ENCODE assay signal across 17 cellular contexts in genomic region chr21:28675265-28676041, GRCh38.
DNase-seq lines count a peak whose midpoint lies in the region; ATAC-seq and TF ChIP-seq lines count a peak whose summit lies in the region.
"Had no signal": no experiment of that assay in that cellular context is flagged by ENCODE, and none has a peak within 500 bp of the region (broad histone marks: within the 10 kb centered on the region; RNA-seq: fewer than 3 reads in every experiment).

No MANE protein-coding gene starts in this region.

- H3K27ac ChIP-seq in RWPE1, result no peak overlapping the region

- peak; percentile 39 for DNase-seq in AG08395 (ENCODE audit: low spot score)
- DNase-seq in RWPE1 (ENCODE audit: low spot score), result peak; percentile 24
- DNase-seq in fibroblast of pulmonary artery (ENCODE audit: low read depth), result peak; percentile 33
- DNase-seq in myocyte (ENCODE audit: low read depth), result peak; percentile 52
- DNase-seq in ecto neural progenitor cell (ENCODE audit: low spot score), result no peak
- no peak for DNase-seq in activated T-cell treated with anti-CD3 and anti-CD28 coated beads, Interleukin-2, amount 50 U/mL, for 1 hour
- no peak for DNase-seq in activated T-cell treated with anti-CD3 and anti-CD28 coated beads, Interleukin-2, amount 50 U/mL, for 4 hours
- no peak for DNase-seq in activated naive CD4-positive, alpha-beta T cell (lab: John Stamatoyannopoulos, UW)
- DNase-seq: ACHN; activated CD4-positive, alpha-beta T cell treated with anti-CD3 and anti-CD28 coated beads, Interleukin-2, amount 50 U/mL, for 1 hour; islet precursor cell; NCI-H1436 treated with DMSO at 0.1 percent for 48 hours; NCI-H526; nephron progenitor cell; spleen; transverse colon had no signal

- no peak for ATAC-seq in activated T-cell treated with anti-CD3 and anti-CD28 coated beads, Interleukin-2, amount 50 U/mL, for 4 hours
- ATAC-seq: activated T-helper 17 cell treated with anti-CD3 and anti-CD28 coated beads, Interleukin-2, amount 50 U/mL, for 72 hours had no signal

- H3K4me3 ChIP-seq in fibroblast of pulmonary artery (replicated peaks; ENCODE audit: low read depth, low read length), result no peak overlapping the region
- H3K4me3 ChIP-seq: spleen, transverse colon had no signal

- POLR2A ChIA-PET in RWPE1 (lab: Yijun Ruan, JAX; ENCODE audit: low non-redundant PET), result no interaction called here

- H3K4me1 Mint-ChIP-seq in activated T-cell treated with anti-CD3 and anti-CD28 coated beads, Interleukin-2, amount 50 U/mL, for 4 hours (ENCODE audit: low read depth), result no peaks in the 10 kb centered on the region
- H3K4me1 Mint-ChIP-seq: activated T-helper 17 cell treated with anti-CD3 and anti-CD28 coated beads, Interleukin-2, amount 50 U/mL, for 72 hours had no signal

- TF ChIP-seq CTCF in RWPE1 (conservative IDR thresholded peaks at IDR 0.05; ENCODE audit: low read depth) (no peak), fibroblast of pulmonary artery (IDR thresholded peaks at IDR 0.05; ENCODE audit: low read length, missing control alignments) (no peak)

- peaks cover 15% of the 10 kb centered on the region for H3K36me3 Mint-ChIP-seq in activated T-cell treated with anti-CD3 and anti-CD28 coated beads, Interleukin-2, amount 50 U/mL, for 4 hours (ENCODE audit: insufficient read depth)

- CTCF ChIA-PET in RWPE1 (lab: Yijun Ruan, JAX), result no interaction called here

- H3K9me3 Mint-ChIP-seq in activated T-cell treated with anti-CD3 and anti-CD28 coated beads, Interleukin-2, amount 50 U/mL, for 4 hours, result no peaks in the 10 kb centered on the region

- H3K4me3 Mint-ChIP-seq in activated T-cell treated with anti-CD3 and anti-CD28 coated beads, Interleukin-2, amount 50 U/mL, for 4 hours, result no peak overlapping the region
- H3K4me3 Mint-ChIP-seq: activated T-helper 17 cell treated with anti-CD3 and anti-CD28 coated beads, Interleukin-2, amount 50 U/mL, for 72 hours; nephron progenitor cell had no signal

- H3K27me3 Mint-ChIP-seq in activated T-cell treated with anti-CD3 and anti-CD28 coated beads, Interleukin-2, amount 50 U/mL, for 4 hours (ENCODE audit: low read depth), result no peaks in the 10 kb centered on the region
- H3K27me3 Mint-ChIP-seq: activated T-helper 17 cell treated with anti-CD3 and anti-CD28 coated beads, Interleukin-2, amount 50 U/mL, for 72 hours had no signal

Comparison
In these comparisons a context has a peak if more than half of its experiments do, and no peak if none do; other contexts are left out.
1. DNase-seq: peak in AG08395 (single experiment), RWPE1 (single experiment), fibroblast of pulmonary artery (single experiment) and myocyte (single experiment); none in ecto neural progenitor cell (single experiment), activated T-cell treated with anti-CD3 and anti-CD28 coated beads, Interleukin-2, amount 50 U/mL, for 1 hour (single experiment), activated T-cell treated with anti-CD3 and anti-CD28 coated beads, Interleukin-2, amount 50 U/mL, for 4 hours (single experiment) and activated naive CD4-positive, alpha-beta T cell (0 of 4).